ENCODE assay signal across 19 cellular contexts in genomic region chr5:68830499-68830898, GRCh38.
A peak's percentile ranks its signal among the peaks of the same experiment; 100 is the strongest.
DNase-seq lines count a peak whose midpoint lies in the region; ATAC-seq, FAIRE-seq and TF ChIP-seq lines count a peak whose summit lies in the region.
"Had no signal": no experiment of that assay in that cellular context is flagged by ENCODE, and none has a peak within 500 bp of the region (broad histone marks: within the 10 kb centered on the region; RNA-seq: fewer than 3 reads in every experiment).

No MANE protein-coding gene starts in this region.

- WGBS in liver, result 61% methylated on average over 3 of the region's 3 CpGs
- WGBS in HepG2 (ENCODE audit: low lambda C conversion rate), result 11% methylated on average over 3 of the region's 3 CpGs
- 92% methylated on average over 3 of the region's 3 CpGs for WGBS in esophagus muscularis mucosa
- WGBS in right lobe of liver (ENCODE audit: insufficient coverage, low coverage, low lambda C conversion rate, missing lambda C conversion rate), result 44% methylated on average over 3 of the region's 3 CpGs

- H3K27ac ChIP-seq in liver (ENCODE audit: low read depth in 1 of 2, low read length in 2 of 2), result no peak overlapping the region
- H3K27ac ChIP-seq in HepG2 (ENCODE audit: extremely low read length, insufficient read depth, low read length), result no peak overlapping the region
- no peak overlapping the region for H3K27ac ChIP-seq in esophagus muscularis mucosa (replicated peaks in 1 of 4)
- no peak overlapping the region for H3K27ac ChIP-seq in right lobe of liver
- H3K27ac ChIP-seq: 22Rv1, BLaER1, C4-2B had no signal

- CTCF ChIA-PET in HepG2 (lab: Yijun Ruan, JAX; ENCODE audit: low intra/inter-chr PET ratio, low total read pairs), result no interaction called here

- H3K36me3 ChIP-seq in liver (ENCODE audit: control insufficient read depth in 4 of 4, insufficient read depth in 3 of 4, low read depth in 1 of 4, low read length in 3 of 4), result no peaks in the 10 kb centered on the region
- no peaks in the 10 kb centered on the region for H3K36me3 ChIP-seq in HepG2 (replicated peaks in 1 of 2; ENCODE audit: control insufficient read depth in 1 of 2, insufficient read depth in 2 of 2, low read length in 2 of 2)
- H3K36me3 ChIP-seq in esophagus muscularis mucosa, result no peaks in the 10 kb centered on the region
- no peaks in the 10 kb centered on the region for H3K36me3 ChIP-seq in right lobe of liver
- H3K36me3 ChIP-seq: BLaER1 had no signal

- in situ Hi-C loops in HepG2 (cut with HindIII; ENCODE audit: extremely low pct_ligation_motif_present, low pct_unique_long_range_greater_than_20kb), result no loop called here

- H3K9me3 ChIP-seq in liver (ENCODE audit: control insufficient read depth in 4 of 4, low read length in 3 of 4), result no peaks in the 10 kb centered on the region
- no peaks in the 10 kb centered on the region for H3K9me3 ChIP-seq in HepG2 (ENCODE audit: low read length)
- no peaks in the 10 kb centered on the region for H3K9me3 ChIP-seq in esophagus muscularis mucosa
- H3K9me3 ChIP-seq in right lobe of liver, result no peaks in the 10 kb centered on the region
- H3K9me3 ChIP-seq: BLaER1, Caco-2 had no signal

- TF ChIP-seq CTCF in liver (IDR thresholded peaks at IDR 0.05; ENCODE audit: low read depth, low read length, missing input control) (no peak), HepG2 (CRISPR knock-in tag; IDR thresholded peaks at IDR 0.05) (no peak), esophagus muscularis mucosa (IDR thresholded peaks at IDR 0.05) (no peak), right lobe of liver (IDR thresholded peaks at IDR 0.05) (no peak)

- no peak overlapping the region for H3K4me2 ChIP-seq in HepG2 (ENCODE audit: low read depth, low read length)
- H3K4me2 ChIP-seq: BLaER1 had no signal

- intact Hi-C loops in HepG2 (cut with micrococcal nuclease; ENCODE audit: unreplicated experiment), result no loop called here
- intact Hi-C loops in esophagus muscularis mucosa (cut with DNase I), result no loop called here
- intact Hi-C loops in right lobe of liver (cut with DNase I), result no loop called here

- no peak for TF ChIP-seq RAD21 in liver (IDR thresholded peaks at IDR 0.05)
- no peak for TF ChIP-seq RAD21 in HepG2 (CRISPR knock-in tag; IDR thresholded peaks at IDR 0.05)

- no peak for TF ChIP-seq POLR2A in HepG2 (IDR thresholded peaks at IDR 0.05; ENCODE audit: insufficient read depth in 1 of 2, low read depth in 2 of 2, low read length in 2 of 2)
- TF ChIP-seq POLR2A in esophagus muscularis mucosa (IDR thresholded peaks at IDR 0.05; ENCODE audit: low read depth), result no peak
- no peak for TF ChIP-seq POLR2A in right lobe of liver (IDR thresholded peaks at IDR 0.05)

- H3K4me3 ChIP-seq in liver (ENCODE audit: low read depth in 1 of 3, low read length in 3 of 3) (no peak overlapping the region), HepG2 (replicated peaks in 1 of 3; ENCODE audit: insufficient read depth in 1 of 3, low read depth in 2 of 3, low read length in 3 of 3) (no peak overlapping the region), esophagus muscularis mucosa (no peak overlapping the region), right lobe of liver (no peak overlapping the region)
- H3K4me3 ChIP-seq: BLaER1 had no signal

- ATAC-seq in HepG2 (no peak), right lobe of liver (peak; percentile 68 to 80 (median 74)), GM19324 (IDR thresholded peaks at IDR 0.05; ENCODE audit: low FRiP score, unreplicated experiment) (no peak)
- ATAC-seq: CD8-positive, alpha-beta T cell; HCT116 had no signal

- no peak for DNase-seq in HepG2 (ENCODE audit: low spot score)
- DNase-seq in esophagus muscularis mucosa (ENCODE audit: extremely low spot score), result peak; percentile 79
- DNase-seq in right lobe of liver, result no peak
- DNase-seq in ecto neural progenitor cell (ENCODE audit: low spot score), result no peak
- DNase-seq: Caco-2; CD4-positive, CD25-positive, alpha-beta regulatory T cell; CD8-positive, alpha-beta T cell; DMS153; DND-41; H9 had no signal

- no TSS peak for BruUV-seq in HepG2 (replicated peaks; lab: Mats Ljungman, UMichigan)

- H3K4me1 ChIP-seq in liver (ENCODE audit: control insufficient read depth in 4 of 4, insufficient read depth in 4 of 4, low read length in 3 of 4) (peaks cover 0 to 6% (median 4%) of the 10 kb centered on the region in 4 donors), HepG2 (ENCODE audit: insufficient read depth, low read length) (no peaks in the 10 kb centered on the region), esophagus muscularis mucosa (no peaks in the 10 kb centered on the region), right lobe of liver (peaks cover 0 to 6% (median 0%) of the 10 kb centered on the region in 4 donors)
- H3K4me1 ChIP-seq: BLaER1, Caco-2 had no signal

- FAIRE-seq in HepG2 (lab: Jason Lieb, UNC), result no peak
- FAIRE-seq: A204.1, G401.6, GM12892 had no signal

- POLR2A ChIA-PET in HepG2 (lab: Yijun Ruan, JAX), result no interaction called here

- no peak overlapping the region for H3K9ac ChIP-seq in liver (ENCODE audit: low read depth in 1 of 2, low read length in 2 of 2)
- no peak overlapping the region for H3K9ac ChIP-seq in HepG2 (ENCODE audit: insufficient read depth, low read depth, low read length)
- H3K9ac ChIP-seq: BLaER1 had no signal

- H4K20me1 ChIP-seq in HepG2 (ENCODE audit: insufficient read depth, low read length), result no peaks in the 10 kb centered on the region
- H4K20me1 ChIP-seq: BLaER1 had no signal

- H3K27me3 ChIP-seq in liver (ENCODE audit: control insufficient read depth in 4 of 4, insufficient read depth in 4 of 4, low read length in 3 of 4), result no peaks in the 10 kb centered on the region
- H3K27me3 ChIP-seq in HepG2 (ENCODE audit: control insufficient read depth in 1 of 2, insufficient read depth in 2 of 2, low read length in 2 of 2), result no peaks in the 10 kb centered on the region
- no peaks in the 10 kb centered on the region for H3K27me3 ChIP-seq in esophagus muscularis mucosa
- no peaks in the 10 kb centered on the region for H3K27me3 ChIP-seq in right lobe of liver
- H3K27me3 ChIP-seq: BLaER1 had no signal

- TF ChIP-seq EP300 in HepG2 (IDR thresholded peaks at IDR 0.05; ENCODE audit: low read depth in 2 of 2, low read length in 2 of 2), result no peak
- TF ChIP-seq EP300 in HepG2 (CRISPR knock-in tag; IDR thresholded peaks at IDR 0.05; ENCODE audit: borderline replicate concordance), result no peak
- no peak for TF ChIP-seq EP300 in esophagus muscularis mucosa (IDR thresholded peaks at IDR 0.05)

- no peaks in the 10 kb centered on the region for H3K79me2 ChIP-seq in HepG2 (ENCODE audit: insufficient read depth, low read length)

- H2AFZ ChIP-seq in HepG2 (ENCODE audit: low read length), result no peak overlapping the region

TF ChIP-seq in liver, 16 proteins besides CTCF, POLR2A, EP300 and RAD21:
- TF ChIP-seq HNF4A (conservative IDR thresholded peaks at IDR 0.05) (peak; percentile 42 to 54), TAF1 (conservative IDR thresholded peaks at IDR 0.05) (no peak)
TF ChIP-seq in liver: peak in this region for 1.

TF ChIP-seq in HepG2, 621 proteins besides CTCF, POLR2A, EP300 and RAD21 (continues in another document):
- no peak for TF ChIP-seq SRSF1 (optimal IDR thresholded peaks at IDR 0.05; ENCODE audit: low read depth, low read length)
- TF ChIP-seq ZNF530 (CRISPR knock-in tag; IDR thresholded peaks at IDR 0.05; ENCODE audit: low read depth), result no peak
- TF ChIP-seq MXD1 (CRISPR knock-in tag; IDR thresholded peaks at IDR 0.05), result no peak
- TF ChIP-seq HOXD1 (CRISPR knock-in tag; IDR thresholded peaks at IDR 0.05), result no peak
- TF ChIP-seq CBFB (CRISPR knock-in tag; IDR thresholded peaks at IDR 0.05), result no peak
- no peak for TF ChIP-seq ATF3 (CRISPR knock-in tag; IDR thresholded peaks at IDR 0.05)
- TF ChIP-seq THRA (CRISPR knock-in tag; IDR thresholded peaks at IDR 0.05; ENCODE audit: borderline replicate concordance), result no peak
- TF ChIP-seq ADNP (CRISPR knock-in tag; IDR thresholded peaks at IDR 0.05), result no peak
- no peak for TF ChIP-seq GMEB1 (CRISPR knock-in tag; IDR thresholded peaks at IDR 0.05; ENCODE audit: borderline replicate concordance)

Comparison
In these comparisons a context has a peak if more than half of its experiments do, and no peak if none do; other contexts are left out.
1. ATAC-seq: peak in right lobe of liver (4 of 4); none in HepG2 (single experiment) and GM19324 (single experiment).